8 cellular contexts compared by ENCODE assay signal in genomic region chr2:147845608-147846002, GRCh38. TPM values are rescaled to one million over a fixed set of nuclear protein-coding genes. Genes with fewer than 3 reads are reported as not detected.
A peak's percentile ranks its signal among the peaks of the same experiment; 100 is the strongest.
DNase-seq lines count a peak whose midpoint lies in the region; ATAC-seq and TF ChIP-seq lines count a peak whose summit lies in the region.

No MANE protein-coding gene starts in this region.

- TF ChIP-seq CTCF in LNCaP clone FGC (IDR thresholded peaks at IDR 0.05; ENCODE audit: control insufficient read depth, extremely low read depth, insufficient read depth) = no peak

- H3K9me3 ChIP-seq in CD4-positive, alpha-beta memory T cell (ENCODE audit: control insufficient read depth in 1 of 2, low read length in 2 of 2) = no peaks in the 10 kb centered on the region
- H3K9me3 ChIP-seq in mucosa of rectum (ENCODE audit: control insufficient read depth in 2 of 2, low read length in 2 of 2) = no peaks in the 10 kb centered on the region

- DNase-seq in CD4-positive, alpha-beta memory T cell = no peak
- DNase-seq in LNCaP clone FGC (ENCODE audit: low read depth) (no peak), cerebellum (ENCODE audit: low spot score) (peak; percentile 8), UCSD-AML1 (lab: John Stamatoyannopoulos, UW; ENCODE audit: unreplicated experiment) (no peak), foreskin melanocyte (no peak)
- DNase-seq in stimulated activated CD4-positive, alpha-beta T cell treated with anti-CD3 and anti-CD28 coated beads, Interleukin-4, amount 100 ng/mL, for 4 hours = no peak

- peaks cover 3 to 5% of the 10 kb centered on the region in 2 donors for H3K27me3 Mint-ChIP-seq in CD4-positive, alpha-beta memory T cell

- H3K4me1 Mint-ChIP-seq in CD4-positive, alpha-beta memory T cell = peaks cover 33 to 63% (median 46%) of the 10 kb centered on the region in 4 donors

- no peaks in the 10 kb centered on the region for H3K27me3 ChIP-seq in CD4-positive, alpha-beta memory T cell (ENCODE audit: insufficient read depth, low read length)
- no peaks in the 10 kb centered on the region for H3K27me3 ChIP-seq in mucosa of rectum (ENCODE audit: control insufficient read depth in 2 of 2, insufficient read depth in 2 of 2, low read length in 2 of 2)

- no peak for ATAC-seq in GM18867 (IDR thresholded peaks at IDR 0.05; ENCODE audit: unreplicated experiment)

- H3K27ac Mint-ChIP-seq in CD4-positive, alpha-beta memory T cell = peak overlapping the region; percentile 89 to 99 (median 94)

- H3K4me1 ChIP-seq in CD4-positive, alpha-beta memory T cell (ENCODE audit: insufficient read depth, low read length) = peaks cover 50% of the 10 kb centered on the region
- peaks cover 6 to 7% of the 10 kb centered on the region in 2 donors for H3K4me1 ChIP-seq in mucosa of rectum (ENCODE audit: control insufficient read depth in 2 of 2, insufficient read depth in 2 of 2, low read length in 2 of 2)

- peak overlapping the region; percentile 54 to 82 for H3K9ac ChIP-seq in mucosa of rectum (ENCODE audit: low read depth in 1 of 2, low read length in 2 of 2)

- CTCF ChIA-PET in CD4-positive, alpha-beta memory T cell (lab: Charles Lee; ENCODE audit: partially characterized antibody) = interaction anchor here (1.0 kb wide), 1 partner anchor 14 kb away, joined by 3 read pairs; no protein-coding TSS in a partner anchor

- peak overlapping the region; percentile 93 to 99 (median 97) for H3K4me3 Mint-ChIP-seq in CD4-positive, alpha-beta memory T cell

- H3K27ac ChIP-seq in CD4-positive, alpha-beta memory T cell (ENCODE audit: low read depth, low read length) = peak overlapping the region; percentile 45
- H3K27ac ChIP-seq in mucosa of rectum (ENCODE audit: low read depth in 2 of 2, low read length in 2 of 2) = peak overlapping the region; percentile 81 to 85

- peaks cover 0 to 11% of the 10 kb centered on the region in 2 donors for H3K36me3 Mint-ChIP-seq in CD4-positive, alpha-beta memory T cell

- H3K9me3 Mint-ChIP-seq in CD4-positive, alpha-beta memory T cell = peaks cover 0 to 4% (median 0%) of the 10 kb centered on the region in 8 donors

- peak overlapping the region; percentile 39 to 55 for H3K4me3 ChIP-seq in CD4-positive, alpha-beta memory T cell (ENCODE audit: low read length in 2 of 2)
- peak overlapping the region; percentile 72 for H3K4me3 ChIP-seq in LNCaP clone FGC (ENCODE audit: low read depth, low read length)
- peak overlapping the region; percentile 84 to 85 for H3K4me3 ChIP-seq in mucosa of rectum (ENCODE audit: low read length in 2 of 2)

- no peaks in the 10 kb centered on the region for H3K36me3 ChIP-seq in CD4-positive, alpha-beta memory T cell (ENCODE audit: insufficient read depth, low read length)
- no peaks in the 10 kb centered on the region for H3K36me3 ChIP-seq in mucosa of rectum (ENCODE audit: control insufficient read depth in 2 of 2, insufficient read depth in 2 of 2, low read length in 2 of 2)

- POLR2A ChIA-PET in CD4-positive, alpha-beta memory T cell (lab: Charles Lee; ENCODE audit: partially characterized antibody) = interaction anchor here (3.7 to 3.8 kb wide), 2 partner anchors 182 to 548 kb away, joined by 15 to 34 read pairs; no protein-coding TSS in a partner anchor

- intact Hi-C loops in CD4-positive, alpha-beta memory T cell (cut with micrococcal nuclease) = loop anchor here (2.0 to 10.0 kb wide), 8 partner anchors 17 to 1029 kb away; partner anchors contain the start of genes KIF5C, MBD5 and ORC4

RNA-seq across cellular contexts. Expression of gene ACVR2A, which starts 0.8 kb away (rescaled TPM):
- 10 to 100 TPM; 20.7 to 22.9 TPM for total RNA-seq in CD4-positive, alpha-beta memory T cell
- polyA plus RNA-seq in CD4-positive, alpha-beta memory T cell = 10 to 100 TPM in 1 of 2 donors, 1 to 10 TPM in 1; 8.4 to 10.7 TPM
- total RNA-seq in cerebellum = 70.9 TPM
